Comparison of ENCODE assay signal across 8 cellular contexts in genomic region chr14:92726135-92726932, GRCh38. TPM values are rescaled to one million over a fixed set of nuclear protein-coding genes. Genes with fewer than 3 reads are reported as not detected.
DNase-seq lines count a peak whose midpoint lies in the region; ATAC-seq and TF ChIP-seq lines count a peak whose summit lies in the region.

No MANE protein-coding gene starts in this region.

- H3K4me3 ChIP-seq in fibroblast of the aortic adventitia (ENCODE audit: low read depth, low read length), result no peak overlapping the region
- H3K4me3 ChIP-seq in MM.1S (ENCODE audit: low read length), result no peak overlapping the region

- peaks cover 7% of the 10 kb centered on the region; the same call in 1 of the 2 replicates for H3K79me2 ChIP-seq in MM.1S (ENCODE audit: low read length)

- no peaks in the 10 kb centered on the region for H3K9me2 ChIP-seq in MM.1S (replicated peaks; ENCODE audit: insufficient read depth, low read length)

- DNase-seq in HFFc6 (peak; percentile 79), UCSD-AML1 (lab: John Stamatoyannopoulos, UW; ENCODE audit: unreplicated experiment) (peak; percentile 61), fibroblast of the aortic adventitia (ENCODE audit: low read depth) (peak; percentile 72), pulmonary artery endothelial cell (ENCODE audit: low read depth, low spot score) (peak; percentile 88), MM.1S (no peak)
- DNase-seq in stimulated activated naive B cell treated with anti-CD40 and anti-IgM and Interleukin-4, amounts not matched to agents 10 μg/mL and 1 μg/mL and 100 μg/mL, for 72 hours, result no peak

- no peak overlapping the region for H3K9ac ChIP-seq in MM.1S (ENCODE audit: low read length)

- no peak overlapping the region for H3K27ac Mint-ChIP-seq in HFFc6
- H3K27ac Mint-ChIP-seq in stimulated activated naive B cell treated with anti-CD40 and anti-IgM and Interleukin-4, amounts not matched to agents 10 μg/mL and 1 μg/mL and 100 μg/mL, for 72 hours, result no peak overlapping the region

- ATAC-seq in GM21737 (IDR thresholded peaks at IDR 0.05; ENCODE audit: unreplicated experiment) (no peak), GM21423 (IDR thresholded peaks at IDR 0.05; ENCODE audit: unreplicated experiment) (no peak)
- no peak for ATAC-seq in stimulated activated naive B cell treated with anti-CD40 and anti-IgM and Interleukin-4, amounts not matched to agents 10 μg/mL and 1 μg/mL and 100 μg/mL, for 72 hours (replicated peaks)

- H3K9me3 Mint-ChIP-seq in HFFc6, result no peaks in the 10 kb centered on the region
- peaks cover 4 to 5% of the 10 kb centered on the region in 2 donors for H3K9me3 Mint-ChIP-seq in stimulated activated naive B cell treated with anti-CD40 and anti-IgM and Interleukin-4, amounts not matched to agents 10 μg/mL and 1 μg/mL and 100 μg/mL, for 72 hours

- H3K27me3 Mint-ChIP-seq in HFFc6 (ENCODE audit: insufficient read depth), result peaks cover 4% of the 10 kb centered on the region; the same call in 1 of the 2 replicates
- H3K27me3 Mint-ChIP-seq in stimulated activated naive B cell treated with anti-CD40 and anti-IgM and Interleukin-4, amounts not matched to agents 10 μg/mL and 1 μg/mL and 100 μg/mL, for 72 hours, result no peaks in the 10 kb centered on the region

- no peaks in the 10 kb centered on the region; the same call in 1 of the 2 replicates for H3K36me3 ChIP-seq in MM.1S (replicated peaks; ENCODE audit: insufficient read depth, low read length)

- H3F3A ChIP-seq in MM.1S (ENCODE audit: insufficient read depth, low read length), result no peaks in the 10 kb centered on the region

- H4K20me1 ChIP-seq in MM.1S (ENCODE audit: insufficient read depth, low read length), result no peaks in the 10 kb centered on the region

- H3K4me1 ChIP-seq in MM.1S (ENCODE audit: low read length), result no peaks in the 10 kb centered on the region

- no peak overlapping the region for H2AFZ ChIP-seq in MM.1S (ENCODE audit: low read length)

- H3K4me2 ChIP-seq in MM.1S (ENCODE audit: low read depth, low read length), result no peak overlapping the region

- TF ChIP-seq CTCF in HFFc6 (IDR thresholded peaks at IDR 0.05) (no peak), fibroblast of the aortic adventitia (IDR thresholded peaks at IDR 0.05; ENCODE audit: insufficient read depth, low read length) (no peak), MM.1S (IDR thresholded peaks at IDR 0.05; ENCODE audit: low read length) (no peak)

- H3K27ac ChIP-seq in MM.1S (ENCODE audit: low read length), result no peak overlapping the region

- H3K27me3 ChIP-seq in MM.1S (replicated peaks; ENCODE audit: insufficient read depth, low read length), result no peaks in the 10 kb centered on the region

- peaks cover 20% of the 10 kb centered on the region for H3K4me1 Mint-ChIP-seq in HFFc6 (ENCODE audit: low read depth)
- H3K4me1 Mint-ChIP-seq in stimulated activated naive B cell treated with anti-CD40 and anti-IgM and Interleukin-4, amounts not matched to agents 10 μg/mL and 1 μg/mL and 100 μg/mL, for 72 hours, result peaks cover 2 to 7% of the 10 kb centered on the region in 2 donors

- no peaks in the 10 kb centered on the region for H3K9me3 ChIP-seq in MM.1S (replicated peaks; ENCODE audit: insufficient read depth, low read length)

- H3K4me3 Mint-ChIP-seq in HFFc6, result no peak overlapping the region
- H3K4me3 Mint-ChIP-seq in stimulated activated naive B cell treated with anti-CD40 and anti-IgM and Interleukin-4, amounts not matched to agents 10 μg/mL and 1 μg/mL and 100 μg/mL, for 72 hours, result no peak overlapping the region

- H3K36me3 Mint-ChIP-seq in HFFc6 (ENCODE audit: low read depth), result peaks cover 10% of the 10 kb centered on the region
- peaks cover 10 to 29% of the 10 kb centered on the region in 2 donors for H3K36me3 Mint-ChIP-seq in stimulated activated naive B cell treated with anti-CD40 and anti-IgM and Interleukin-4, amounts not matched to agents 10 μg/mL and 1 μg/mL and 100 μg/mL, for 72 hours

RNA-seq across cellular contexts. Expression of gene LGMN, which starts 22.1 kb away (rescaled TPM):
- total RNA-seq in HFFc6 (2021; fragmentation: NEBNext Ultra II Directional; extraction: Animal tissue kit (Norgen Biotek cat#: 25700)), result 10 to 100 TPM; 37.0 to 57.3 (median 43.3) TPM
- total RNA-seq in fibroblast of the aortic adventitia (ENCODE audit: low replicate concordance) (28.6 and 44.0 TPM in 2 replicates), pulmonary artery endothelial cell (59.6 and 74.0 TPM in 2 replicates)

Comparison
In these comparisons a context has a peak if more than half of its experiments do, and no peak if none do; other contexts are left out.
1. DNase-seq: peak in HFFc6 (single experiment), UCSD-AML1 (single experiment), fibroblast of the aortic adventitia (single experiment) and pulmonary artery endothelial cell (single experiment); none in MM.1S (single experiment) and stimulated activated naive B cell treated with anti-CD40 and anti-IgM and Interleukin-4, amounts not matched to agents 10 μg/mL and 1 μg/mL and 100 μg/mL, for 72 hours (single experiment).